19 cellular contexts compared by ENCODE assay signal in the genomic region with DNA sequence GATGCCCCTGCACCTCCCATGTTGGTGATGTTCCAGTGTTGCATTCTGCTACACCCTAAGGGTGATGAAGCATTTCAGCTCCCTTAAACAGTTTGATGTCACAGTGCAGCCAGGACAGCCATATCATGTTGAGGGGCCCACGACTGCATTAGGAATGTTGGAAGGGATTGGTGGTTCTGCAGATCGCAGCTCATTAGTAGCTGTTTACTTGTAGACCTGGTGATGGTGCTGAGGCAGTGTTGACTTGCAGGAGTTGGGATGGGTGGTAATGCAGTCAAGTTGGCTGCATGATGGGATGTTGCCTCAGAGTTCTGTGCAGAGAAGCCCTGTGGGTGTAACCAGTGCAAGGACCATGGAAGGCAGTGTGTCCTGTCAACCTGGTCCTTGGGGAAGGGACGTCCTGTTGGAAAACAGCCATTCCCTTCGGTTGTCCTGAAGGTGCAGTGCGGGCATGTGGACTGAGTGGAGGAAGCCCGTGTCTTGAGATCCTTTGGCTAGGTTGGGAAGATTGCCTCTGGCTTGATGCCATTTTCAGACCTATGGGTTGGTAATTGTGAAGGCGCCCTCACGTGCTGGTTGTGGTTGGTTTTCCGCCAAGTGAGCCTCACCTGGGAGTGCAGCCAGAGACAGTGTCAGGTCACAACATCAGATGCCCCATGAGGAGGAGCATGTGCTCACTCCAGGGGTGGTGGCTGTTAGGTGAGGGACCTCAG.
DNase-seq lines count a peak whose midpoint lies in the region; TF ChIP-seq lines count a peak whose summit lies in the region.
"Had no signal": no experiment of that assay in that cellular context is flagged by ENCODE, and none has a peak within 500 bp of the region (broad histone marks: within the 10 kb centered on the region; RNA-seq: fewer than 3 reads in every experiment).

No MANE protein-coding gene starts in this region.

- no peak for TF ChIP-seq RAD21 in liver (IDR thresholded peaks at IDR 0.05)

- no peak overlapping the region for H3K27ac ChIP-seq in BLaER1 treated with 17β-estradiol and CSF1 and Interleukin-3, amounts not matched to agents 10 nM and 100 nM
- H3K27ac ChIP-seq in liver (ENCODE audit: low read depth in 1 of 2, low read length in 2 of 2) (no peak overlapping the region), skeletal muscle tissue (ENCODE audit: low read depth, low read length) (no peak overlapping the region)
- H3K27ac ChIP-seq: heart left ventricle had no signal

- 90% methylated on average over 9 of the region's 9 CpGs for WGBS in liver

- H3K36me3 ChIP-seq in BLaER1 treated with 17β-estradiol and CSF1 and Interleukin-3, amounts not matched to agents 10 nM and 100 nM: peaks cover 100% of the 10 kb centered on the region in 11 experiments
- peaks cover 100% of the 10 kb centered on the region for H3K36me3 ChIP-seq in adipocyte (ENCODE audit: control insufficient read depth, insufficient read depth, low read length, severe bottlenecking)
- H3K36me3 ChIP-seq in liver (ENCODE audit: control insufficient read depth in 4 of 4, insufficient read depth in 3 of 4, low read depth in 1 of 4, low read length in 3 of 4): peaks cover 16 to 97% (median 88%) of the 10 kb centered on the region in 4 donors
- H3K36me3 ChIP-seq in skeletal muscle tissue (ENCODE audit: control insufficient read depth in 3 of 3, insufficient read depth in 3 of 3, low read length in 3 of 3): peaks cover 96 to 100% (median 98%) of the 10 kb centered on the region in 3 donors

- peak overlapping the region; percentile 14 to 51 (median 35); a peak in 15 of 20 replicates for H3K4me3 ChIP-seq in BLaER1 treated with 17β-estradiol and CSF1 and Interleukin-3, amounts not matched to agents 10 nM and 100 nM
- peak overlapping the region; percentile 63 for H3K4me3 ChIP-seq in adipocyte (ENCODE audit: low read length)
- H3K4me3 ChIP-seq in liver (ENCODE audit: low read depth in 1 of 3, low read length in 3 of 3): peak overlapping the region in 2 of 3 donors; percentile 66 to 68
- H3K4me3 ChIP-seq in skeletal muscle tissue (ENCODE audit: low read length in 3 of 3): peak overlapping the region; percentile 3 to 57 (median 56)
- H3K4me3 ChIP-seq: heart left ventricle had no signal

- TF ChIP-seq CTCF in liver (IDR thresholded peaks at IDR 0.05; ENCODE audit: low read depth, low read length, missing input control): no peak

- H3K4me2 ChIP-seq in BLaER1 treated with 17β-estradiol and CSF1 and Interleukin-3, amounts not matched to agents 10 nM and 100 nM: no peak overlapping the region

- H4K20me1 ChIP-seq in BLaER1 treated with 17β-estradiol and CSF1 and Interleukin-3, amounts not matched to agents 10 nM and 100 nM: no peaks in the 10 kb centered on the region

- DNase-seq in adipocyte (ENCODE audit: low read depth) (no peak), hippocampal formation (lab: John Stamatoyannopoulos, UW) (no peak), NCI-H1436 treated with DMSO at 0.1 percent for 48 hours (lab: John Stamatoyannopoulos, UW) (no peak), NCI-H2171 (lab: John Stamatoyannopoulos, UW) (no peak)
- DNase-seq in activated T-cell treated with anti-CD3 and anti-CD28 coated beads, Interleukin-2, amount 50 U/mL, for 1 hour: no peak
- DNase-seq: activated CD4-positive, alpha-beta T cell treated with anti-CD3 and anti-CD28 coated beads, Interleukin-2, amount 10 ng/mL, durations not matched to agents 24 days and 14 days; activated naive CD4-positive, alpha-beta T cell treated with Interleukin-2 at 50 U/mL for 16 hours; DND-41; HFFc6; natural killer cell; NCI-H2081; NCI-H524; Right ventricle myocardium superior; small intestine; stimulated activated CD4-positive, alpha-beta T cell treated with anti-CD3 and anti-CD28 coated beads, Interleukin-4, amount 100 ng/mL, for 1 hour had no signal

- H3K27me3 ChIP-seq in BLaER1 treated with 17β-estradiol and CSF1 and Interleukin-3, amounts not matched to agents 10 nM and 100 nM: no peaks in the 10 kb centered on the region
- H3K27me3 ChIP-seq in adipocyte (replicated peaks; ENCODE audit: control insufficient read depth, insufficient read depth, low read length) (no peaks in the 10 kb centered on the region), liver (ENCODE audit: control insufficient read depth in 4 of 4, insufficient read depth in 4 of 4, low read length in 3 of 4) (no peaks in the 10 kb centered on the region), skeletal muscle tissue (ENCODE audit: control insufficient read depth in 3 of 3, insufficient read depth in 3 of 3, low read length in 3 of 3) (no peaks in the 10 kb centered on the region)
- H3K27me3 ChIP-seq: heart left ventricle had no signal

- no peaks in the 10 kb centered on the region for H3K4me1 ChIP-seq in BLaER1 treated with 17β-estradiol and CSF1 and Interleukin-3, amounts not matched to agents 10 nM and 100 nM
- H3K4me1 ChIP-seq in adipocyte (ENCODE audit: control insufficient read depth, insufficient read depth, low read length): no peaks in the 10 kb centered on the region
- H3K4me1 ChIP-seq in liver (ENCODE audit: control insufficient read depth in 4 of 4, insufficient read depth in 4 of 4, low read length in 3 of 4): no peaks in the 10 kb centered on the region
- H3K4me1 ChIP-seq in skeletal muscle tissue (ENCODE audit: control insufficient read depth in 3 of 3, insufficient read depth in 3 of 3, low read length in 3 of 3): no peaks in the 10 kb centered on the region
- H3K4me1 ChIP-seq: heart left ventricle had no signal

- H3K9ac ChIP-seq in BLaER1 treated with 17β-estradiol and CSF1 and Interleukin-3, amounts not matched to agents 10 nM and 100 nM: no peak overlapping the region
- H3K9ac ChIP-seq in adipocyte (ENCODE audit: low read length) (no peak overlapping the region), liver (ENCODE audit: low read depth in 1 of 2, low read length in 2 of 2) (no peak overlapping the region), skeletal muscle tissue (ENCODE audit: low read depth in 1 of 3, low read length in 3 of 3) (no peak overlapping the region)

- H3K9me3 ChIP-seq in BLaER1 treated with 17β-estradiol and CSF1 and Interleukin-3, amounts not matched to agents 10 nM and 100 nM (replicated peaks in 1 of 11): peaks cover 100% of the 10 kb centered on the region in 11 experiments
- H3K9me3 ChIP-seq in adipocyte (ENCODE audit: control insufficient read depth, low read length) (peaks cover 100% of the 10 kb centered on the region), liver (ENCODE audit: control insufficient read depth in 4 of 4, low read length in 3 of 4) (peaks cover 83 to 100% (median 99%) of the 10 kb centered on the region in 4 donors), skeletal muscle tissue (ENCODE audit: control insufficient read depth in 3 of 3, low read length in 3 of 3) (peaks cover 87 to 98% (median 97%) of the 10 kb centered on the region in 3 donors)

TF ChIP-seq in liver, 16 proteins besides CTCF, POLR2A, EP300 and RAD21:
- TF ChIP-seq, protein P1, sequence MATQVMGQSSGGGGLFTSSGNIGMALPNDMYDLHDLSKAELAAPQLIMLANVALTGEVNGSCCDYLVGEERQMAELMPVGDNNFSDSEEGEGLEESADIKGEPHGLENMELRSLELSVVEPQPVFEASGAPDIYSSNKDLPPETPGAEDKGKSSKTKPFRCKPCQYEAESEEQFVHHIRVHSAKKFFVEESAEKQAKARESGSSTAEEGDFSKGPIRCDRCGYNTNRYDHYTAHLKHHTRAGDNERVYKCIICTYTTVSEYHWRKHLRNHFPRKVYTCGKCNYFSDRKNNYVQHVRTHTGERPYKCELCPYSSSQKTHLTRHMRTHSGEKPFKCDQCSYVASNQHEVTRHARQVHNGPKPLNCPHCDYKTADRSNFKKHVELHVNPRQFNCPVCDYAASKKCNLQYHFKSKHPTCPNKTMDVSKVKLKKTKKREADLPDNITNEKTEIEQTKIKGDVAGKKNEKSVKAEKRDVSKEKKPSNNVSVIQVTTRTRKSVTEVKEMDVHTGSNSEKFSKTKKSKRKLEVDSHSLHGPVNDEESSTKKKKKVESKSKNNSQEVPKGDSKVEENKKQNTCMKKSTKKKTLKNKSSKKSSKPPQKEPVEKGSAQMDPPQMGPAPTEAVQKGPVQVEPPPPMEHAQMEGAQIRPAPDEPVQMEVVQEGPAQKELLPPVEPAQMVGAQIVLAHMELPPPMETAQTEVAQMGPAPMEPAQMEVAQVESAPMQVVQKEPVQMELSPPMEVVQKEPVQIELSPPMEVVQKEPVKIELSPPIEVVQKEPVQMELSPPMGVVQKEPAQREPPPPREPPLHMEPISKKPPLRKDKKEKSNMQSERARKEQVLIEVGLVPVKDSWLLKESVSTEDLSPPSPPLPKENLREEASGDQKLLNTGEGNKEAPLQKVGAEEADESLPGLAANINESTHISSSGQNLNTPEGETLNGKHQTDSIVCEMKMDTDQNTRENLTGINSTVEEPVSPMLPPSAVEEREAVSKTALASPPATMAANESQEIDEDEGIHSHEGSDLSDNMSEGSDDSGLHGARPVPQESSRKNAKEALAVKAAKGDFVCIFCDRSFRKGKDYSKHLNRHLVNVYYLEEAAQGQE (IDR thresholded peaks at IDR 0.05): no peak
- no peak for TF ChIP-seq RXRA (IDR thresholded peaks at IDR 0.05)
- TF ChIP-seq SP1 (IDR thresholded peaks at IDR 0.05): no peak
- TF ChIP-seq FOXA1 (IDR thresholded peaks at IDR 0.05): no peak
